Comparison of ENCODE assay signal across 8 cellular contexts in genomic region chrX:65534450-65535292, GRCh38. TPM values are rescaled to one million over a fixed set of nuclear protein-coding genes. Genes with fewer than 3 reads are reported as not detected.
DNase-seq lines count a peak whose midpoint lies in the region; ATAC-seq, FAIRE-seq and TF ChIP-seq lines count a peak whose summit lies in the region.

LAS1L (minus strand) TSS chrX:65534787; CDS start chrX:65534715, 72 bp downstream.

- DNase-seq in AG20443 (ENCODE audit: low spot score) (peak; percentile 93), NCI-H510A (lab: John Stamatoyannopoulos, UW) (peak; percentile 86), cerebellum (ENCODE audit: low spot score) (peak; percentile 87), kidney (peak; percentile 96)
- DNase-seq in activated CD4-positive, alpha-beta T cell treated with anti-CD3 and anti-CD28 coated beads for 1 hour = peak; percentile 83
- peak; percentile 81 to 88 for DNase-seq in stimulated activated CD4-positive, alpha-beta T cell treated with anti-CD3 and anti-CD28 coated beads, Interleukin-15, amount 100 ng/mL, for 48 hours (ENCODE audit: low read depth in 2 of 2)

- H3K9ac ChIP-seq in kidney (ENCODE audit: low read length in 2 of 2) = peak within 1 kb of the TSS; percentile 26 to 77

- TF ChIP-seq CTCF in kidney (IDR thresholded peaks at IDR 0.05; ENCODE audit: borderline replicate concordance, extremely low read depth, insufficient read depth) = no peak

- no peak within 1 kb of the TSS for H3K27ac ChIP-seq in kidney (ENCODE audit: low read depth in 2 of 2, low read length in 2 of 2)

- H3K9me3 ChIP-seq in kidney (ENCODE audit: control insufficient read depth in 1 of 2, low read length in 2 of 2) = no peaks in the 10 kb centered on the region

- ATAC-seq in HG03432 (IDR thresholded peaks at IDR 0.05; ENCODE audit: unreplicated experiment) = peak; percentile 100

- FAIRE-seq in kidney (lab: Jason Lieb, UNC) = peak; percentile 99

- intact Hi-C loops in kidney (cut with DNase I) = no loop called here

- peak; percentile 75 for TF ChIP-seq POLR2A in GM19099 (IDR thresholded peaks at IDR 0.05; ENCODE audit: extremely low read depth, insufficient read length, low read depth)

- no peaks in the 10 kb centered on the region for H3K36me3 ChIP-seq in kidney (ENCODE audit: control insufficient read depth in 1 of 2, insufficient read depth in 2 of 2, low read length in 2 of 2)

- peak within 1 kb of the TSS; percentile 91 to 92 for H3K4me3 ChIP-seq in kidney (ENCODE audit: low read length in 2 of 2)

- H3K4me1 ChIP-seq in kidney (ENCODE audit: control insufficient read depth in 1 of 2, insufficient read depth in 1 of 2, low read depth in 1 of 2, low read length in 2 of 2) = peaks cover 0 to 8% of the 10 kb centered on the region in 2 donors

RNA-seq across cellular contexts. Expression of gene LAS1L, which starts in this region (rescaled TPM):
- total RNA-seq in cerebellum (14.2 TPM), kidney (30.2 TPM)
- 25.4 TPM for polyA plus RNA-seq in kidney (ENCODE audit: insufficient read depth, low read depth, low replicate concordance)
